14 cellular contexts compared by ENCODE assay signal in the genomic region with DNA sequence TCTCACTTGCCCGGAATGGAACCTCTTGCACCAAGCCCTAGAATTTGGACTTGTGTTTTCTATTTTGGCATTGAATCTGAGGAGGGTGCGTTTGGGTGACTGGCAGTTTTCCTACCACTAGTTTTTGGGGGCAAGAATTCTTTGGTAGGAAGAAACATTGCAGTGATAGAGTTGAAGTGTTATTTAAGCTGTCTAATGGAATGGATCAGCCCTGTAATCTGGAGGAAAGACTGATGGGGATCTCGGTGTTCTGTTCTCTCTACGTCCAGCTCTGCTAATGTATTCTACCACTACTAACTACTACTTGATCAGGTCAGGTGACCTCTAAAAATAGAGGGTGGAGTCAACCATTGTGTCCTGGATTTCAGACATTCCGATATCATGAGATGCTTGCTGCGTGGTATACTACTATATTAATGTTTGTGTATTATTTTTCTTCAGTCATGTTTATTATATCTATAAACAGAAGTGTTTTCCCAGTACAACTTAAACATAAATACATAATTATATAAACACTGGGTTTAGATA. TPM values are rescaled to one million over a fixed set of nuclear protein-coding genes. Genes with fewer than 3 reads are reported as not detected.
A peak's percentile ranks its signal among the peaks of the same experiment; 100 is the strongest.
DNase-seq lines count a peak whose midpoint lies in the region; ATAC-seq and TF ChIP-seq lines count a peak whose summit lies in the region.
"Had no signal": no experiment of that assay in that cellular context is flagged by ENCODE, and none has a peak within 500 bp of the region (broad histone marks: within the 10 kb centered on the region; RNA-seq: fewer than 3 reads in every experiment).

No MANE protein-coding gene starts in this region.

- no peaks in the 10 kb centered on the region for H3K27me3 ChIP-seq in CD4-positive, alpha-beta T cell (ENCODE audit: control insufficient read depth, insufficient read depth, low read length)
- H3K27me3 ChIP-seq in naive thymus-derived CD4-positive, alpha-beta T cell (ENCODE audit: control insufficient read depth in 2 of 2, insufficient read depth in 2 of 2, low read length in 2 of 2) = no peaks in the 10 kb centered on the region
- no peaks in the 10 kb centered on the region for H3K27me3 ChIP-seq in stomach
- H3K27me3 ChIP-seq: Peyer's patch, sigmoid colon had no signal

- H3K36me3 ChIP-seq in HEK293 (ENCODE audit: control insufficient read depth in 2 of 2, insufficient read depth in 1 of 2, low read length in 2 of 2) (no peaks in the 10 kb centered on the region), stomach (no peaks in the 10 kb centered on the region)
- H3K36me3 ChIP-seq in naive thymus-derived CD4-positive, alpha-beta T cell (ENCODE audit: control insufficient read depth in 2 of 3, insufficient read depth in 3 of 3, low read length in 3 of 3) = peaks cover 0 to 11% (median 0%) of the 10 kb centered on the region in 3 experiments
- H3K36me3 ChIP-seq: Peyer's patch, sigmoid colon had no signal

- DNase-seq in CD4-positive, alpha-beta T cell = no peak
- no peak for DNase-seq in naive thymus-derived CD4-positive, alpha-beta T cell
- no peak for DNase-seq in OCI-M2 (lab: John Stamatoyannopoulos, UW; ENCODE audit: unreplicated experiment)
- DNase-seq in HuH-7 (ENCODE audit: low spot score) = no peak
- DNase-seq in stomach = no peak
- DNase-seq: MV-4-11, naive B cell, Peyer's patch, sigmoid colon had no signal

- POLR2A ChIA-PET in CD4-positive, alpha-beta T cell (lab: Charles Lee) = interaction anchor here (5.2 kb wide), 1 partner anchor 26 kb away, joined by 109 read pairs; no protein-coding TSS in a partner anchor
- POLR2A ChIA-PET in HEK293 (lab: Yijun Ruan, JAX) = no interaction called here
- POLR2A ChIA-PET in naive thymus-derived CD4-positive, alpha-beta T cell (lab: Charles Lee) = interaction anchor here (0.7 to 6.2 kb wide), 2 partner anchors 26 to 630 kb away, joined by 3 to 81 read pairs; no protein-coding TSS in a partner anchor

- peak overlapping the region; percentile 91 for H3K4me3 Mint-ChIP-seq in CD4-positive, alpha-beta T cell
- peak overlapping the region; percentile 98 for H3K4me3 Mint-ChIP-seq in dendritic cell treated with granulocyte-macrophage colony-stimulating factor and Interleukin-4, amounts not matched to agents 40 ng/mL and 50 ng/mL, for 4 days
- peak overlapping the region in 9 of 10 donors; percentile 12 to 98 (median 87) for H3K4me3 Mint-ChIP-seq in naive thymus-derived CD4-positive, alpha-beta T cell
- H3K4me3 Mint-ChIP-seq: activated CD4-positive, alpha-beta T cell treated with anti-CD3 and anti-CD28 coated beads, Interleukin-2, amount 10 ng/mL, durations not matched to agents 24 days and 14 days; activated naive CD4-positive, alpha-beta T cell treated with anti-CD3 and anti-CD28 coated beads for 36 hours had no signal

- TF ChIP-seq CTCF in CD4-positive, alpha-beta T cell (IDR thresholded peaks at IDR 0.05) = no peak
- TF ChIP-seq CTCF in HEK293 (tag by site-specific recombination; IDR thresholded peaks at IDR 0.05) (no peak), stomach (IDR thresholded peaks at IDR 0.05) (no peak)

- TF ChIP-seq EP300 in stomach (IDR thresholded peaks at IDR 0.05) = no peak

- CTCF ChIA-PET in CD4-positive, alpha-beta T cell (lab: Charles Lee) = interaction anchor here (1.5 to 5.1 kb wide), 2 partner anchors 94 to 116 kb away, joined by 3 to 28 read pairs; no protein-coding TSS in a partner anchor
- CTCF ChIA-PET in HEK293 (lab: Yijun Ruan, JAX) = interaction anchor here (0.6 to 3.1 kb wide), 13 partner anchors 8 to 1217 kb away, joined by 3 to 16 read pairs (median 4); no protein-coding TSS in a partner anchor
- CTCF ChIA-PET in naive thymus-derived CD4-positive, alpha-beta T cell (lab: Charles Lee) = interaction anchor here (1.5 kb wide), 2 partner anchors 16 to 94 kb away, joined by 3 to 7 read pairs; no protein-coding TSS in a partner anchor

- peaks cover 8% of the 10 kb centered on the region for H3K36me3 Mint-ChIP-seq in CD4-positive, alpha-beta T cell (ENCODE audit: low read depth)
- H3K36me3 Mint-ChIP-seq in dendritic cell treated with granulocyte-macrophage colony-stimulating factor and Interleukin-4, amounts not matched to agents 40 ng/mL and 50 ng/mL, for 4 days (ENCODE audit: low read depth) = peaks cover 19% of the 10 kb centered on the region
- peaks cover 0 to 2% (median 0%) of the 10 kb centered on the region in 5 donors for H3K36me3 Mint-ChIP-seq in naive thymus-derived CD4-positive, alpha-beta T cell
- H3K36me3 Mint-ChIP-seq: naive B cell had no signal

- H3K27me3 Mint-ChIP-seq in CD4-positive, alpha-beta T cell = no peaks in the 10 kb centered on the region
- no peaks in the 10 kb centered on the region for H3K27me3 Mint-ChIP-seq in dendritic cell treated with granulocyte-macrophage colony-stimulating factor and Interleukin-4, amounts not matched to agents 40 ng/mL and 50 ng/mL, for 4 days
- no peaks in the 10 kb centered on the region for H3K27me3 Mint-ChIP-seq in naive thymus-derived CD4-positive, alpha-beta T cell
- H3K27me3 Mint-ChIP-seq: activated CD4-positive, alpha-beta T cell treated with anti-CD3 and anti-CD28 coated beads, Interleukin-2, amount 10 ng/mL, durations not matched to agents 24 days and 14 days; naive B cell had no signal

- no peaks in the 10 kb centered on the region for H3K9me3 ChIP-seq in CD4-positive, alpha-beta T cell (ENCODE audit: control insufficient read depth, low read length)
- H3K9me3 ChIP-seq in HEK293 (ENCODE audit: control insufficient read depth, insufficient read depth, low read depth, low read length) (no peaks in the 10 kb centered on the region), stomach (no peaks in the 10 kb centered on the region)
- no peaks in the 10 kb centered on the region for H3K9me3 ChIP-seq in naive thymus-derived CD4-positive, alpha-beta T cell (ENCODE audit: control insufficient read depth in 2 of 3, low read length in 3 of 3)
- H3K9me3 ChIP-seq: Peyer's patch, sigmoid colon had no signal

- WGBS in stomach, 5 donors = 81 to 84% (median 81%) methylated on average over 6 of the region's 6 CpGs

- no peak for ATAC-seq in CD4-positive, alpha-beta T cell (ENCODE audit: poor library complexity)
- ATAC-seq in naive thymus-derived CD4-positive, alpha-beta T cell = no peak
- no peak for ATAC-seq in HG03097 (IDR thresholded peaks at IDR 0.05; ENCODE audit: low FRiP score, unreplicated experiment)

- intact Hi-C loops in CD4-positive, alpha-beta T cell (cut with DNase I, micrococcal nuclease) = loop anchor here in 1 of 2 experiments (5.0 kb wide), 1 partner anchor 851 kb away; the partner anchor contains the start of gene DELE1
- intact Hi-C loops in dendritic cell treated with granulocyte-macrophage colony-stimulating factor and Interleukin-4, amounts not matched to agents 40 ng/mL and 50 ng/mL, for 4 days (cut with micrococcal nuclease) = loop anchor here (2.0 to 5.0 kb wide), 2 partner anchors 44 to 94 kb away; no protein-coding TSS in a partner anchor
- intact Hi-C loops in naive thymus-derived CD4-positive, alpha-beta T cell (cut with micrococcal nuclease) = loop anchor here (5.0 to 10.0 kb wide), 7 partner anchors 52 to 1136 kb away; partner anchors contain the start of genes DELE1 (in 1 of the 2), HDAC3 (in 1 of the 2), RELL2 (in 1 of the 2) and RNF14 (in 1 of the 2)
- intact Hi-C loops in stomach (cut with DNase I; ENCODE audit: low total_unique reads) = no loop called here

- H3K4me3 ChIP-seq in HEK293 (ENCODE audit: low read depth, low read length) (no peak overlapping the region), stomach (peak overlapping the region in 2 of 4 donors; percentile 79 to 85)
- H3K4me3 ChIP-seq in naive thymus-derived CD4-positive, alpha-beta T cell (ENCODE audit: low read length) = no peak overlapping the region

- H3K4me1 ChIP-seq in HEK293 (ENCODE audit: control insufficient read depth, insufficient read depth, low read length) (0 out of 2 replicates have a peak, but pooled peaks cover 4% of the 10 kb centered on the region), stomach (peaks cover 3 to 59% (median 28%) of the 10 kb centered on the region in 4 donors)
- peaks cover 14 to 15% of the 10 kb centered on the region in 2 donors for H3K4me1 ChIP-seq in naive thymus-derived CD4-positive, alpha-beta T cell (ENCODE audit: control insufficient read depth in 2 of 2, insufficient read depth in 2 of 2, low read length in 2 of 2)

- H3K27ac ChIP-seq in CD4-positive, alpha-beta T cell (ENCODE audit: low read depth, low read length) = no peak overlapping the region
- no peak overlapping the region for H3K27ac ChIP-seq in HEK293 (ENCODE audit: extremely low read depth, low read depth, low read length)
- H3K27ac ChIP-seq in naive thymus-derived CD4-positive, alpha-beta T cell (ENCODE audit: low read depth, low read length) = no peak overlapping the region
- H3K27ac ChIP-seq in stomach = no peak overlapping the region
- H3K27ac ChIP-seq: Peyer's patch had no signal

- H3K27ac Mint-ChIP-seq in CD4-positive, alpha-beta T cell = no peak overlapping the region
- H3K27ac Mint-ChIP-seq in dendritic cell treated with granulocyte-macrophage colony-stimulating factor and Interleukin-4, amounts not matched to agents 40 ng/mL and 50 ng/mL, for 4 days = no peak overlapping the region
- H3K27ac Mint-ChIP-seq in naive thymus-derived CD4-positive, alpha-beta T cell = peak overlapping the region in 2 of 9 donors; percentile 11 to 28
- H3K27ac Mint-ChIP-seq: activated CD4-positive, alpha-beta T cell treated with anti-CD3 and anti-CD28 coated beads, Interleukin-2, amount 10 ng/mL, durations not matched to agents 24 days and 14 days; activated naive CD4-positive, alpha-beta T cell treated with anti-CD3 and anti-CD28 coated beads for 36 hours had no signal

- TF ChIP-seq POLR2A in stomach (IDR thresholded peaks at IDR 0.05) = no peak

- H3K4me1 Mint-ChIP-seq in CD4-positive, alpha-beta T cell (ENCODE audit: low read depth) = peaks cover 50% of the 10 kb centered on the region
- H3K4me1 Mint-ChIP-seq in dendritic cell treated with granulocyte-macrophage colony-stimulating factor and Interleukin-4, amounts not matched to agents 40 ng/mL and 50 ng/mL, for 4 days (ENCODE audit: low read depth) = peaks cover 62% of the 10 kb centered on the region
- H3K4me1 Mint-ChIP-seq in naive thymus-derived CD4-positive, alpha-beta T cell = peaks cover 39 to 57% (median 48%) of the 10 kb centered on the region in 7 donors

- no peaks in the 10 kb centered on the region for H3K9me3 Mint-ChIP-seq in CD4-positive, alpha-beta T cell
- no peaks in the 10 kb centered on the region for H3K9me3 Mint-ChIP-seq in dendritic cell treated with granulocyte-macrophage colony-stimulating factor and Interleukin-4, amounts not matched to agents 40 ng/mL and 50 ng/mL, for 4 days
- no peaks in the 10 kb centered on the region for H3K9me3 Mint-ChIP-seq in naive thymus-derived CD4-positive, alpha-beta T cell
- H3K9me3 Mint-ChIP-seq: activated CD4-positive, alpha-beta T cell treated with anti-CD3 and anti-CD28 coated beads, Interleukin-2, amount 10 ng/mL, durations not matched to agents 24 days and 14 days; activated naive CD4-positive, alpha-beta T cell treated with anti-CD3 and anti-CD28 coated beads for 36 hours; naive B cell had no signal

TF ChIP-seq in HEK293, 187 proteins besides CTCF, POLR2A, EP300 and RAD21 (continues in another document):
- no peak for TF ChIP-seq KLF10 (tag by site-specific recombination; IDR thresholded peaks at IDR 0.05)

RNA-seq across cellular contexts. Expression of gene ARHGAP26, which starts 2.7 kb away (rescaled TPM):
- total RNA-seq in CD4-positive, alpha-beta T cell = 10 to 100 TPM; 24.9 to 27.3 TPM
- 100 to 1,000 TPM in 1 of 5 experiments, 10 to 100 TPM in 4; 20.1 to 123 (median 29.1) TPM for total RNA-seq in naive thymus-derived CD4-positive, alpha-beta T cell
- 10 to 100 TPM; 10.5 to 12.9 TPM for polyA plus RNA-seq in naive thymus-derived CD4-positive, alpha-beta T cell
- 100 to 1,000 TPM in 1 of 5 donors, 10 to 100 TPM in 4; 26.8 to 115 (median 70.7) TPM for total RNA-seq in stomach
- 1 to 10 TPM; 4.0 to 4.5 (median 4.4) TPM for polyA plus RNA-seq in stomach
